26 cellular contexts compared by ENCODE assay signal in the genomic region with DNA sequence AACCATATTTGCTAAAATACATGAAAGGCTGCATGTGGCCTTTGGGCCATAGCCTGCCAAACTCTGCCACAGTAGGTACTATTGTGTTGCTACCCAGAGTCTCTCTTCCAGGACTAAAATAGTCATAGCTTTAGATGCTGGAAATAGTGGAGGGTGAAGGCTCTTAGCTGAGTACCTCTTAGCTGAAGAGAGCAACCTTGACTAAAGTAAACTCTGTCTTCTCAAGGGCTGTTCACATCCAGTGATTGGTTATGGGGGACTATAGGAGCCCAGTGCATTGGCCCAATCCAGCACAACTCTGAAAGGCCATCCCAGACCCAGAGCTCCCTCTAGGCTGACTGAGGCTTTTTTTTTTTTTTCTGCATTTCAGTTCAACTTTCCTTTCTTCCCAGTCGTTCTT.
"Had no signal": no experiment of that assay in that cellular context is flagged by ENCODE, and none has a peak within 500 bp of the region (broad histone marks: within the 10 kb centered on the region; RNA-seq: fewer than 3 reads in every experiment).

No MANE protein-coding gene starts in this region.

- H3K4me1 ChIP-seq: left ventricle myocardium inferior, right atrium auricular region, right lobe of liver, suprapubic skin, tibial nerve had no signal

- H3K27me3 Mint-ChIP-seq: progenitor cell of endocrine pancreas; stimulated activated memory B cell treated with anti-CD40 and anti-IgM and Interleukin-4, amounts not matched to agents 10 μg/mL and 1 μg/mL and 100 μg/mL, for 72 hours had no signal

- H3K27ac Mint-ChIP-seq: immature natural killer cell; memory B cell; naive thymus-derived CD4-positive, alpha-beta T cell; natural killer cell treated with Interleukin-12 subunit alpha and Interleukin-12 subunit beta and Interleukin-15 and Interleukin-18, amount 100 ng/mL, for 72 hours; progenitor cell of endocrine pancreas; stimulated activated memory B cell treated with anti-CD40 and anti-IgM and Interleukin-4, amounts not matched to agents 10 μg/mL and 1 μg/mL and 100 μg/mL, for 72 hours; type B pancreatic cell had no signal

- H3K27ac ChIP-seq: left ventricle myocardium inferior, ovary, right atrium auricular region, right lobe of liver, suprapubic skin, thoracic aorta, tibial nerve had no signal

- H3K36me3 Mint-ChIP-seq: immature natural killer cell; memory B cell; naive thymus-derived CD4-positive, alpha-beta T cell; natural killer cell treated with Interleukin-12 subunit alpha and Interleukin-12 subunit beta and Interleukin-15 and Interleukin-18, amount 100 ng/mL, for 72 hours; stimulated activated memory B cell treated with anti-CD40 and anti-IgM and Interleukin-4, amounts not matched to agents 10 μg/mL and 1 μg/mL and 100 μg/mL, for 72 hours; type B pancreatic cell had no signal

- H3K9me3 Mint-ChIP-seq: memory B cell; stimulated activated memory B cell treated with anti-CD40 and anti-IgM and Interleukin-4, amounts not matched to agents 10 μg/mL and 1 μg/mL and 100 μg/mL, for 72 hours had no signal

- H3K27me3 ChIP-seq: ovary, right atrium auricular region, right lobe of liver, suprapubic skin, tibial nerve had no signal

- DNase-seq: head of caudate nucleus; hippocampal formation; immature natural killer cell; kidney; left colon; left ventricle myocardium inferior; midbrain; mucosa of descending colon; naive thymus-derived CD4-positive, alpha-beta T cell; ovary; right lobe of liver; stimulated activated CD4-positive, alpha-beta T cell treated with anti-CD3 and anti-CD28 coated beads, Interleukin-1b, Interleukin-23, amount 100 ng/mL, for 48 hours; stimulated activated CD4-positive, alpha-beta T cell treated with anti-CD3 and anti-CD28 coated beads, Interleukin-2, amount 100 ng/mL, for 48 hours; stimulated activated CD4-positive, alpha-beta T cell treated with anti-CD3 and anti-CD28 coated beads, Interleukin-4, amount 100 ng/mL, for 4 hours; stimulated activated CD8-positive, alpha-beta memory T cell treated with anti-CD3 and anti-CD28 coated beads, Interleukin-4, amount 100 ng/mL, for 48 hours; stimulated activated naive CD4-positive, alpha-beta T cell treated with Interleukin-2 at 50 U/mL for 16 hours had no signal

- H3K9me3 ChIP-seq: left ventricle myocardium inferior, mucosa of descending colon, ovary, right atrium auricular region, right lobe of liver, suprapubic skin, thoracic aorta, tibial nerve had no signal

- H3K4me1 Mint-ChIP-seq: immature natural killer cell; memory B cell; naive thymus-derived CD4-positive, alpha-beta T cell; stimulated activated memory B cell treated with anti-CD40 and anti-IgM and Interleukin-4, amounts not matched to agents 10 μg/mL and 1 μg/mL and 100 μg/mL, for 72 hours had no signal

- H3K4me3 Mint-ChIP-seq: immature natural killer cell; memory B cell; naive thymus-derived CD4-positive, alpha-beta T cell; natural killer cell treated with Interleukin-12 subunit alpha and Interleukin-12 subunit beta and Interleukin-15 and Interleukin-18, amount 100 ng/mL, for 72 hours; stimulated activated memory B cell treated with anti-CD40 and anti-IgM and Interleukin-4, amounts not matched to agents 10 μg/mL and 1 μg/mL and 100 μg/mL, for 72 hours; type B pancreatic cell had no signal

- H3K36me3 ChIP-seq: left ventricle myocardium inferior, ovary, right atrium auricular region, right lobe of liver, suprapubic skin, thoracic aorta, tibial nerve had no signal

- H3K4me3 ChIP-seq: left ventricle myocardium inferior, mucosa of descending colon, ovary, right atrium auricular region, right lobe of liver, smooth muscle cell, suprapubic skin, thoracic aorta, tibial nerve had no signal

- ATAC-seq: left colon; mucosa of descending colon; naive thymus-derived CD4-positive, alpha-beta T cell; stimulated activated memory B cell treated with anti-CD40 and anti-IgM and Interleukin-4, amounts not matched to agents 10 μg/mL and 1 μg/mL and 100 μg/mL, for 72 hours had no signal
